Comparison of ENCODE assay signal across 1 cellular context in the genomic region with DNA sequence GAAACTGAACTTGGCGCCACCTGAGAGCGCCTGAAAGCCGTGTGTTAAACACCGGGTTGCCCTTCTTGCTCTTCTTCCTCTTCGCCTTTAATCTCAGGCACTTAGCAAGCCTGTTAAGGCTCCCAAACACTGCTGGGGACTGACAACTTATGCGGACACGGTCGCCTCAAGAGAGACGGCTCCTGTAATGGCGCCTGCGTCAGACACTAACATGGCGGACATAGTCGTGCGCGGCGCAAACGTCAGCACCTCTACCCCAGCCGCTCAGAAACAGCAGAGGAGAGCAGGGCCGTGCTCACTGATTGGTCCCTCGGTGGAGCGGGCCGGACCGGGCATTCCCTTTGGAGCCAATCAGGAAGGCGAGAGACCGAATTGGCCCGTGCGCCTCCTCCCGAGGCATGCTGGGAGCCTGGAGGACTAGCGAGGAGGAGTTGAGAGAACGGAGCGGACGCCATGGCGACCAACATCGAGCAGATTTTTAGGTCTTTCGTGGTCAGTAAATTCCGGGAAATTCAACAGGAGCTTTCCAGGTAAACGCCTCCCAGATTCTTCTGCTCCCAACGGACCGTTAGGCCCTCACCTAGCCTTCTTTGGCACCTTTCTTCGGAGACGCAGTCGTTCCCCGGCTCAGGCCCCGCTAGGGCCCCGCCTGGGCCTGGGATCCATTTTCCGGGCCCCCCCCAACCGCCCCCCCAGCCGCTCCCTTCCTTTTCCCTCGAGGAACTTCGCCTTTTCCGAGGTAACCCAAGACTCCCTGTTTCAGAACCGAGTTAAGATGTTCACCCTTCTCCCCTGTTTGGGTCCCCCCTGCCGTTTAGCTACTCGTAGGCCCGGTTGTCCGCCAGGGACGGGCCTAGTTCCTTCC.
A peak's percentile ranks its signal among the peaks of the same experiment; 100 is the strongest.
TF ChIP-seq lines count a peak whose summit lies in the region.

A gene with protein sequence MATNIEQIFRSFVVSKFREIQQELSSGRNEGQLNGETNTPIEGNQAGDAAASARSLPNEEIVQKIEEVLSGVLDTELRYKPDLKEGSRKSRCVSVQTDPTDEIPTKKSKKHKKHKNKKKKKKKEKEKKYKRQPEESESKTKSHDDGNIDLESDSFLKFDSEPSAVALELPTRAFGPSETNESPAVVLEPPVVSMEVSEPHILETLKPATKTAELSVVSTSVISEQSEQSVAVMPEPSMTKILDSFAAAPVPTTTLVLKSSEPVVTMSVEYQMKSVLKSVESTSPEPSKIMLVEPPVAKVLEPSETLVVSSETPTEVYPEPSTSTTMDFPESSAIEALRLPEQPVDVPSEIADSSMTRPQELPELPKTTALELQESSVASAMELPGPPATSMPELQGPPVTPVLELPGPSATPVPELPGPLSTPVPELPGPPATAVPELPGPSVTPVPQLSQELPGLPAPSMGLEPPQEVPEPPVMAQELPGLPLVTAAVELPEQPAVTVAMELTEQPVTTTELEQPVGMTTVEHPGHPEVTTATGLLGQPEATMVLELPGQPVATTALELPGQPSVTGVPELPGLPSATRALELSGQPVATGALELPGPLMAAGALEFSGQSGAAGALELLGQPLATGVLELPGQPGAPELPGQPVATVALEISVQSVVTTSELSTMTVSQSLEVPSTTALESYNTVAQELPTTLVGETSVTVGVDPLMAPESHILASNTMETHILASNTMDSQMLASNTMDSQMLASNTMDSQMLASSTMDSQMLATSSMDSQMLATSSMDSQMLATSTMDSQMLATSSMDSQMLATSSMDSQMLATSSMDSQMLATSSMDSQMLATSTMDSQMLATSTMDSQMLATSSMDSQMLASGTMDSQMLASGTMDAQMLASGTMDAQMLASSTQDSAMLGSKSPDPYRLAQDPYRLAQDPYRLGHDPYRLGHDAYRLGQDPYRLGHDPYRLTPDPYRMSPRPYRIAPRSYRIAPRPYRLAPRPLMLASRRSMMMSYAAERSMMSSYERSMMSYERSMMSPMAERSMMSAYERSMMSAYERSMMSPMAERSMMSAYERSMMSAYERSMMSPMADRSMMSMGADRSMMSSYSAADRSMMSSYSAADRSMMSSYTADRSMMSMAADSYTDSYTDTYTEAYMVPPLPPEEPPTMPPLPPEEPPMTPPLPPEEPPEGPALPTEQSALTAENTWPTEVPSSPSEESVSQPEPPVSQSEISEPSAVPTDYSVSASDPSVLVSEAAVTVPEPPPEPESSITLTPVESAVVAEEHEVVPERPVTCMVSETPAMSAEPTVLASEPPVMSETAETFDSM (N-terminal part only) (plus strand): TSS at position 399 of the 865 bp plus-strand sequence. CDS start 55 bp downstream, at position 454.

TF ChIP-seq in K562, 482 proteins besides CTCF, POLR2A, EP300 and RAD21 (continued from another document and continues in another):
- TF ChIP-seq, protein P1, sequence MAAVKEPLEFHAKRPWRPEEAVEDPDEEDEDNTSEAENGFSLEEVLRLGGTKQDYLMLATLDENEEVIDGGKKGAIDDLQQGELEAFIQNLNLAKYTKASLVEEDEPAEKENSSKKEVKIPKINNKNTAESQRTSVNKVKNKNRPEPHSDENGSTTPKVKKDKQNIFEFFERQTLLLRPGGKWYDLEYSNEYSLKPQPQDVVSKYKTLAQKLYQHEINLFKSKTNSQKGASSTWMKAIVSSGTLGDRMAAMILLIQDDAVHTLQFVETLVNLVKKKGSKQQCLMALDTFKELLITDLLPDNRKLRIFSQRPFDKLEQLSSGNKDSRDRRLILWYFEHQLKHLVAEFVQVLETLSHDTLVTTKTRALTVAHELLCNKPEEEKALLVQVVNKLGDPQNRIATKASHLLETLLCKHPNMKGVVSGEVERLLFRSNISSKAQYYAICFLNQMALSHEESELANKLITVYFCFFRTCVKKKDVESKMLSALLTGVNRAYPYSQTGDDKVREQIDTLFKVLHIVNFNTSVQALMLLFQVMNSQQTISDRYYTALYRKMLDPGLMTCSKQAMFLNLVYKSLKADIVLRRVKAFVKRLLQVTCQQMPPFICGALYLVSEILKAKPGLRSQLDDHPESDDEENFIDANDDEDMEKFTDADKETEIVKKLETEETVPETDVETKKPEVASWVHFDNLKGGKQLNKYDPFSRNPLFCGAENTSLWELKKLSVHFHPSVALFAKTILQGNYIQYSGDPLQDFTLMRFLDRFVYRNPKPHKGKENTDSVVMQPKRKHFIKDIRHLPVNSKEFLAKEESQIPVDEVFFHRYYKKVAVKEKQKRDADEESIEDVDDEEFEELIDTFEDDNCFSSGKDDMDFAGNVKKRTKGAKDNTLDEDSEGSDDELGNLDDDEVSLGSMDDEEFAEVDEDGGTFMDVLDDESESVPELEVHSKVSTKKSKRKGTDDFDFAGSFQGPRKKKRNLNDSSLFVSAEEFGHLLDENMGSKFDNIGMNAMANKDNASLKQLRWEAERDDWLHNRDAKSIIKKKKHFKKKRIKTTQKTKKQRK (IDR thresholded peaks at IDR 0.05; ENCODE audit: borderline replicate concordance, low read depth, low read length) = no peak
- TF ChIP-seq GATAD2B (IDR thresholded peaks at IDR 0.05; ENCODE audit: borderline replicate concordance) = no peak; the same call in 1 of the 2 replicates
- no peak for TF ChIP-seq BMI1 (IDR thresholded peaks at IDR 0.05; ENCODE audit: low read length)
- 0 out of 2 replicates have a peak, but pooled peaks have one; percentile 43 for TF ChIP-seq ZSCAN32 (CRISPR knock-in tag; IDR thresholded peaks at IDR 0.05)
- peak; percentile 67 for TF ChIP-seq ZNF197 (CRISPR knock-in tag; IDR thresholded peaks at IDR 0.05; ENCODE audit: low read depth)
- peak; percentile 91 for TF ChIP-seq KDM5B (IDR thresholded peaks at IDR 0.05; ENCODE audit: insufficient replicate concordance, low read depth, low read length)
- no peak for TF ChIP-seq CBX3 (IDR thresholded peaks at IDR 0.05; ENCODE audit: borderline replicate concordance in 1 of 2, low read length in 2 of 2)
- TF ChIP-seq ZNF282 (CRISPR knock-in tag; IDR thresholded peaks at IDR 0.05) = no peak
- TF ChIP-seq NFATC3 (IDR thresholded peaks at IDR 0.05) = no peak
- no peak for TF ChIP-seq SMC3 (conservative IDR thresholded peaks at IDR 0.05; ENCODE audit: insufficient read depth, low read depth, low read length)
- TF ChIP-seq ILF3 (IDR thresholded peaks at IDR 0.05; ENCODE audit: borderline replicate concordance) = no peak
- TF ChIP-seq MYNN (IDR thresholded peaks at IDR 0.05) = no peak
- TF ChIP-seq MYNN (CRISPR knock-in tag; IDR thresholded peaks at IDR 0.05) = no peak
- no peak for TF ChIP-seq ZNF780A (CRISPR knock-in tag; IDR thresholded peaks at IDR 0.05)
- no peak for TF ChIP-seq ZFP30 (CRISPR knock-in tag; IDR thresholded peaks at IDR 0.05; ENCODE audit: borderline replicate concordance)
- no peak; the same call in 1 of the 2 replicates for TF ChIP-seq SMARCA4 (IDR thresholded peaks at IDR 0.05)
- TF ChIP-seq, protein P2, sequence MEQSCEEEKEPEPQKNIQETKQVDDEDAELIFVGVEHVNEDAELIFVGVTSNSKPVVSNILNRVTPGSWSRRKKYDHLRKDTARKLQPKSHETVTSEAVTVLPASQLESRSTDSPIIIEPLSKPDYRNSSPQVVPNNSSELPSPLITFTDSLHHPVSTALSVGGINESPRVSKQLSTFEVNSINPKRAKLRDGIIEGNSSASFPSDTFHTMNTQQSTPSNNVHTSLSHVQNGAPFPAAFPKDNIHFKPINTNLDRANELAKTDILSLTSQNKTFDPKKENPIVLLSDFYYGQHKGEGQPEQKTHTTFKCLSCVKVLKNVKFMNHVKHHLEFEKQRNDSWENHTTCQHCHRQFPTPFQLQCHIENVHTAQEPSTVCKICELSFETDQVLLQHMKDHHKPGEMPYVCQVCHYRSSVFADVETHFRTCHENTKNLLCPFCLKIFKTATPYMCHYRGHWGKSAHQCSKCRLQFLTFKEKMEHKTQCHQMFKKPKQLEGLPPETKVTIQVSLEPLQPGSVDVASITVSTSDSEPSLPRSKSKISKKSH (CRISPR knock-in tag; IDR thresholded peaks at IDR 0.05) = no peak
- TF ChIP-seq, protein P3, sequence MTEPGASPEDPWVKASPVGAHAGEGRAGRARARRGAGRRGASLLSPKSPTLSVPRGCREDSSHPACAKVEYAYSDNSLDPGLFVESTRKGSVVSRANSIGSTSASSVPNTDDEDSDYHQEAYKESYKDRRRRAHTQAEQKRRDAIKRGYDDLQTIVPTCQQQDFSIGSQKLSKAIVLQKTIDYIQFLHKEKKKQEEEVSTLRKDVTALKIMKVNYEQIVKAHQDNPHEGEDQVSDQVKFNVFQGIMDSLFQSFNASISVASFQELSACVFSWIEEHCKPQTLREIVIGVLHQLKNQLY (CRISPR knock-in tag; conservative IDR thresholded peaks at IDR 0.05) = no peak
- TF ChIP-seq, protein P4, sequence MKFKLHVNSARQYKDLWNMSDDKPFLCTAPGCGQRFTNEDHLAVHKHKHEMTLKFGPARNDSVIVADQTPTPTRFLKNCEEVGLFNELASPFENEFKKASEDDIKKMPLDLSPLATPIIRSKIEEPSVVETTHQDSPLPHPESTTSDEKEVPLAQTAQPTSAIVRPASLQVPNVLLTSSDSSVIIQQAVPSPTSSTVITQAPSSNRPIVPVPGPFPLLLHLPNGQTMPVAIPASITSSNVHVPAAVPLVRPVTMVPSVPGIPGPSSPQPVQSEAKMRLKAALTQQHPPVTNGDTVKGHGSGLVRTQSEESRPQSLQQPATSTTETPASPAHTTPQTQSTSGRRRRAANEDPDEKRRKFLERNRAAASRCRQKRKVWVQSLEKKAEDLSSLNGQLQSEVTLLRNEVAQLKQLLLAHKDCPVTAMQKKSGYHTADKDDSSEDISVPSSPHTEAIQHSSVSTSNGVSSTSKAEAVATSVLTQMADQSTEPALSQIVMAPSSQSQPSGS (CRISPR knock-in tag; IDR thresholded peaks at IDR 0.05) = no peak
- no peak for TF ChIP-seq SRSF9 (IDR thresholded peaks at IDR 0.05; ENCODE audit: borderline replicate concordance, low read depth, low read length)
- TF ChIP-seq, protein P5, sequence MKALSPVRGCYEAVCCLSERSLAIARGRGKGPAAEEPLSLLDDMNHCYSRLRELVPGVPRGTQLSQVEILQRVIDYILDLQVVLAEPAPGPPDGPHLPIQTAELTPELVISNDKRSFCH (CRISPR knock-in tag; IDR thresholded peaks at IDR 0.05) = no peak
- TF ChIP-seq, protein P5 (tag; IDR thresholded peaks at IDR 0.05) = peak; percentile 87
- TF ChIP-seq TCF3 (CRISPR knock-in tag; IDR thresholded peaks at IDR 0.05) = peak; percentile 19
- 0 out of 2 replicates have a peak, but pooled peaks have one; percentile 60 for TF ChIP-seq SREBF2 (CRISPR knock-in tag; IDR thresholded peaks at IDR 0.05)
- TF ChIP-seq CREB1 (IDR thresholded peaks at IDR 0.05) = peak; percentile 86
- TF ChIP-seq CREB1 (CRISPR knock-in tag; IDR thresholded peaks at IDR 0.05) = peak; percentile 90
- TF ChIP-seq ZNF551 (CRISPR knock-in tag; IDR thresholded peaks at IDR 0.05) = no peak
- no peak for TF ChIP-seq KAT2B (IDR thresholded peaks at IDR 0.05; ENCODE audit: low read depth, low read length)
- peak; percentile 66 for TF ChIP-seq MEIS2 (IDR thresholded peaks at IDR 0.05; ENCODE audit: partially characterized antibody)
- 0 out of 2 replicates have a peak, but pooled peaks have one; percentile 90 for TF ChIP-seq GTF2F1 (IDR thresholded peaks at IDR 0.05; ENCODE audit: low read depth, low read length)
- 0 out of 2 replicates have a peak, but pooled peaks have one; percentile 15 for TF ChIP-seq ZNF239 (CRISPR knock-in tag; IDR thresholded peaks at IDR 0.05)
- no peak for TF ChIP-seq RAD51 (IDR thresholded peaks at IDR 0.05; ENCODE audit: borderline replicate concordance, low read depth)
- TF ChIP-seq, protein P6, sequence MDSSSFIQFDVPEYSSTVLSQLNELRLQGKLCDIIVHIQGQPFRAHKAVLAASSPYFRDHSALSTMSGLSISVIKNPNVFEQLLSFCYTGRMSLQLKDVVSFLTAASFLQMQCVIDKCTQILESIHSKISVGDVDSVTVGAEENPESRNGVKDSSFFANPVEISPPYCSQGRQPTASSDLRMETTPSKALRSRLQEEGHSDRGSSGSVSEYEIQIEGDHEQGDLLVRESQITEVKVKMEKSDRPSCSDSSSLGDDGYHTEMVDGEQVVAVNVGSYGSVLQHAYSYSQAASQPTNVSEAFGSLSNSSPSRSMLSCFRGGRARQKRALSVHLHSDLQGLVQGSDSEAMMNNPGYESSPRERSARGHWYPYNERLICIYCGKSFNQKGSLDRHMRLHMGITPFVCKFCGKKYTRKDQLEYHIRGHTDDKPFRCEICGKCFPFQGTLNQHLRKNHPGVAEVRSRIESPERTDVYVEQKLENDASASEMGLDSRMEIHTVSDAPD (CRISPR knock-in tag; IDR thresholded peaks at IDR 0.05) = no peak
- no peak for TF ChIP-seq FOXP1 (CRISPR knock-in tag; IDR thresholded peaks at IDR 0.05)
- TF ChIP-seq MCM3 (IDR thresholded peaks at IDR 0.05) = no peak
- TF ChIP-seq RBM34 (IDR thresholded peaks at IDR 0.05; ENCODE audit: borderline replicate concordance, insufficient read depth, low read length) = no peak
- TF ChIP-seq, protein P7, sequence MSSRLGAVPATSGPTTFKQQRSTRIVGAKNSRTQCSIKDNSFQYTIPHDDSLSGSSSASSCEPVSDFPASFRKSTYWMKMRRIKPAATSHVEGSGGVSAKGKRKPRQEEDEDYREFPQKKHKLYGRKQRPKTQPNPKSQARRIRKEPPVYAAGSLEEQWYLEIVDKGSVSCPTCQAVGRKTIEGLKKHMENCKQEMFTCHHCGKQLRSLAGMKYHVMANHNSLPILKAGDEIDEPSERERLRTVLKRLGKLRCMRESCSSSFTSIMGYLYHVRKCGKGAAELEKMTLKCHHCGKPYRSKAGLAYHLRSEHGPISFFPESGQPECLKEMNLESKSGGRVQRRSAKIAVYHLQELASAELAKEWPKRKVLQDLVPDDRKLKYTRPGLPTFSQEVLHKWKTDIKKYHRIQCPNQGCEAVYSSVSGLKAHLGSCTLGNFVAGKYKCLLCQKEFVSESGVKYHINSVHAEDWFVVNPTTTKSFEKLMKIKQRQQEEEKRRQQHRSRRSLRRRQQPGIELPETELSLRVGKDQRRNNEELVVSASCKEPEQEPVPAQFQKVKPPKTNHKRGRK (tag; IDR thresholded peaks at IDR 0.05) = no peak
- TF ChIP-seq, protein P8, sequence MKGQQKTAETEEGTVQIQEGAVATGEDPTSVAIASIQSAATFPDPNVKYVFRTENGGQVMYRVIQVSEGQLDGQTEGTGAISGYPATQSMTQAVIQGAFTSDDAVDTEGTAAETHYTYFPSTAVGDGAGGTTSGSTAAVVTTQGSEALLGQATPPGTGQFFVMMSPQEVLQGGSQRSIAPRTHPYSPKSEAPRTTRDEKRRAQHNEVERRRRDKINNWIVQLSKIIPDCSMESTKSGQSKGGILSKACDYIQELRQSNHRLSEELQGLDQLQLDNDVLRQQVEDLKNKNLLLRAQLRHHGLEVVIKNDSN (CRISPR knock-in tag; IDR thresholded peaks at IDR 0.05) = no peak; the same call in 1 of the 2 replicates
- peak; percentile 82; the same call in 1 of the 2 replicates for TF ChIP-seq BACH1 (tag; IDR thresholded peaks at IDR 0.05)
- TF ChIP-seq RCOR1 (IDR thresholded peaks at IDR 0.05; ENCODE audit: borderline replicate concordance in 1 of 2, low read depth in 2 of 2, low read length in 2 of 2) = no peak; a peak in 1 of 4 replicates
- no peak for TF ChIP-seq ZFP1 (CRISPR knock-in tag; IDR thresholded peaks at IDR 0.05)
- TF ChIP-seq, protein P9, sequence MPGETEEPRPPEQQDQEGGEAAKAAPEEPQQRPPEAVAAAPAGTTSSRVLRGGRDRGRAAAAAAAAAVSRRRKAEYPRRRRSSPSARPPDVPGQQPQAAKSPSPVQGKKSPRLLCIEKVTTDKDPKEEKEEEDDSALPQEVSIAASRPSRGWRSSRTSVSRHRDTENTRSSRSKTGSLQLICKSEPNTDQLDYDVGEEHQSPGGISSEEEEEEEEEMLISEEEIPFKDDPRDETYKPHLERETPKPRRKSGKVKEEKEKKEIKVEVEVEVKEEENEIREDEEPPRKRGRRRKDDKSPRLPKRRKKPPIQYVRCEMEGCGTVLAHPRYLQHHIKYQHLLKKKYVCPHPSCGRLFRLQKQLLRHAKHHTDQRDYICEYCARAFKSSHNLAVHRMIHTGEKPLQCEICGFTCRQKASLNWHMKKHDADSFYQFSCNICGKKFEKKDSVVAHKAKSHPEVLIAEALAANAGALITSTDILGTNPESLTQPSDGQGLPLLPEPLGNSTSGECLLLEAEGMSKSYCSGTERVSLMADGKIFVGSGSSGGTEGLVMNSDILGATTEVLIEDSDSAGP (CRISPR knock-in tag; IDR thresholded peaks at IDR 0.05) = no peak
